In genomic region chr13:97460004-97460756, GRCh38 we compare ENCODE assay signal across 8 cellular contexts. TPM values are rescaled to one million over a fixed set of nuclear protein-coding genes. Genes with fewer than 3 reads are reported as not detected.
A peak's percentile ranks its signal among the peaks of the same experiment; 100 is the strongest.
DNase-seq lines count a peak whose midpoint lies in the region; ATAC-seq and TF ChIP-seq lines count a peak whose summit lies in the region.

No MANE protein-coding gene starts in this region.

- H3K27me3 ChIP-seq in right cardiac atrium (ENCODE audit: control insufficient read depth, insufficient read depth): no peaks in the 10 kb centered on the region
- H3K27me3 ChIP-seq in tibial nerve: no peaks in the 10 kb centered on the region

- no peak for TF ChIP-seq CTCF in GM13977 (IDR thresholded peaks at IDR 0.05; ENCODE audit: extremely low read depth, insufficient read depth, missing control alignments)
- no peak for TF ChIP-seq CTCF in tibial nerve (IDR thresholded peaks at IDR 0.05)

- H3K4me3 ChIP-seq in right cardiac atrium (ENCODE audit: low read length): no peak overlapping the region
- no peak overlapping the region for H3K4me3 ChIP-seq in tibial nerve

- DNase-seq in GM13977 (ENCODE audit: low spot score) (peak; percentile 31), right cardiac atrium (peak in 1 of 3 donors; percentile 40), tibial nerve (ENCODE audit: low spot score in 2 of 2) (no peak), HT-29 (ENCODE audit: low spot score) (no peak), hepatic stellate cell (ENCODE audit: low spot score) (no peak), C1 segment of cervical spinal cord (lab: John Stamatoyannopoulos, UW) (no peak)

- peaks cover 10% of the 10 kb centered on the region for H3K4me1 ChIP-seq in right cardiac atrium (ENCODE audit: control insufficient read depth, insufficient read depth, low read length)
- H3K4me1 ChIP-seq in tibial nerve: peaks cover 0 to 15% (median 0%) of the 10 kb centered on the region in 4 donors

- in situ Hi-C loops in GM13977 (cut with MboI; ENCODE audit: low pct_unique_long_range_greater_than_20kb, low sequenced_read_pairs, unreplicated experiment): no loop called here

- intact Hi-C loops in right cardiac atrium (cut with DNase I): no loop called here

- H3K9me3 ChIP-seq in right cardiac atrium (ENCODE audit: control insufficient read depth, low read length) (no peaks in the 10 kb centered on the region), tibial nerve (peaks cover 0 to 3% (median 0%) of the 10 kb centered on the region in 4 donors)

- no peak for TF ChIP-seq EP300 in tibial nerve (IDR thresholded peaks at IDR 0.05)

- ATAC-seq in GM21423 (IDR thresholded peaks at IDR 0.05; ENCODE audit: unreplicated experiment) (peak; percentile 94), HG03521 (IDR thresholded peaks at IDR 0.05; ENCODE audit: unreplicated experiment) (peak; percentile 90), right cardiac atrium (peak; percentile 59 to 67)

- WGBS in right cardiac atrium: 35% methylated on average over 6 of the region's 6 CpGs
- 46 to 49% methylated on average over 6 of the region's 6 CpGs for WGBS in tibial nerve, 2 donors

- no peak for TF ChIP-seq POLR2A in tibial nerve (IDR thresholded peaks at IDR 0.05)

- no peak overlapping the region for H3K27ac ChIP-seq in right cardiac atrium (ENCODE audit: low read length)
- peak overlapping the region in 1 of 4 donors; percentile 37 for H3K27ac ChIP-seq in tibial nerve

- H3K36me3 ChIP-seq in tibial nerve: peaks cover 0 to 7% (median 0%) of the 10 kb centered on the region in 3 donors

RNA-seq across cellular contexts. Expression of gene RAP2A, which starts 26.2 kb away (rescaled TPM):
- total RNA-seq in right cardiac atrium (10 to 100 TPM; 16.0 to 19.6 (median 17.1) TPM), tibial nerve (10 to 100 TPM; 32.4 to 45.7 (median 33.5) TPM)
- polyA plus RNA-seq in right cardiac atrium: 6.4 TPM
- total RNA-seq in HT-29 (2014; rRNA removed; shearing (Covaris generic)): 26.5 and 28.8 TPM in 2 replicates
